Comparison of ENCODE assay signal across 8 cellular contexts in genomic region chr20:62921119-62921687, GRCh38. TPM values are rescaled to one million over a fixed set of nuclear protein-coding genes. Genes with fewer than 3 reads are reported as not detected.
DNase-seq lines count a peak whose midpoint lies in the region; ATAC-seq and TF ChIP-seq lines count a peak whose summit lies in the region.

No MANE protein-coding gene starts in this region.

- intact Hi-C loops in A673 (cut with micrococcal nuclease; ENCODE audit: unreplicated experiment): no loop called here

- H3K4me3 ChIP-seq in A673 (ENCODE audit: low read depth, low read length, poor library complexity, severe bottlenecking) (no peak overlapping the region), GM12875 (ENCODE audit: low read depth, low read length) (no peak overlapping the region)

- TF ChIP-seq CTCF in A673 (conservative IDR thresholded peaks at IDR 0.05; ENCODE audit: low read depth, low read length): peak; percentile 64
- TF ChIP-seq CTCF in GM12875 (IDR thresholded peaks at IDR 0.05; ENCODE audit: borderline replicate concordance, insufficient read depth, low read depth, low read length): peak; percentile 71

- no TSS peak for BruUV-seq in A673 (replicated peaks; lab: Mats Ljungman, UMichigan)

- no peaks in the 10 kb centered on the region for H3K36me3 Mint-ChIP-seq in naive thymus-derived CD8-positive, alpha-beta T cell

- H3K9me3 Mint-ChIP-seq in naive thymus-derived CD8-positive, alpha-beta T cell: no peaks in the 10 kb centered on the region

- no peaks in the 10 kb centered on the region for H3K36me3 ChIP-seq in A673 (ENCODE audit: insufficient read depth, low read length, poor library complexity, severe bottlenecking)

- peak overlapping the region; percentile 82 to 96 (median 90) for H3K27ac Mint-ChIP-seq in naive thymus-derived CD8-positive, alpha-beta T cell

- POLR2A ChIA-PET in A673 (lab: Charles Lee; ENCODE audit: low non-redundant PET): no interaction called here
- POLR2A ChIA-PET in naive thymus-derived CD8-positive, alpha-beta T cell (lab: Charles Lee): interaction anchor here (0.9 to 7.4 kb wide), 6 partner anchors 9 to 55 kb away, joined by 3 to 54 read pairs (median 4); partner anchors contain the start of gene SLC17A9

- no peaks in the 10 kb centered on the region for H3K9me3 ChIP-seq in A673 (ENCODE audit: low read depth, low read length, poor library complexity, severe bottlenecking)

- DNase-seq in A673 (ENCODE audit: low spot score) (peak; percentile 82), NCI-H460 (ENCODE audit: extremely low read depth, low read depth) (peak; percentile 71), 8988T (no peak)
- peak; percentile 35 to 66 for DNase-seq in activated CD4-positive, alpha-beta T cell treated with anti-CD3 and anti-CD28 coated beads, Interleukin-2, amount 50 U/mL, for 24 hours (ENCODE audit: low read depth in 1 of 2, low spot score in 1 of 2)
- peak; percentile 46 for DNase-seq in effector CD8-positive, alpha-beta T cell (lab: John Stamatoyannopoulos, UW)
- DNase-seq in naive thymus-derived CD8-positive, alpha-beta T cell: peak; percentile 45 to 77 (median 60)

- ATAC-seq in naive thymus-derived CD8-positive, alpha-beta T cell: peak; percentile 54 to 60
- ATAC-seq in GM21390 (IDR thresholded peaks at IDR 0.05; ENCODE audit: unreplicated experiment): no peak

- no peak overlapping the region for H3K27ac ChIP-seq in A673 (ENCODE audit: low read depth, low read length, poor library complexity, severe bottlenecking)

- no peaks in the 10 kb centered on the region for H3K27me3 ChIP-seq in A673 (replicated peaks; ENCODE audit: insufficient read depth, low read depth, low read length, poor library complexity)

- peaks cover 47 to 88% (median 83%) of the 10 kb centered on the region in 4 donors for H3K4me1 Mint-ChIP-seq in naive thymus-derived CD8-positive, alpha-beta T cell

- H3K4me3 Mint-ChIP-seq in naive thymus-derived CD8-positive, alpha-beta T cell: peak overlapping the region; percentile 80 to 92 (median 88)

- CTCF ChIA-PET in A673 (lab: Charles Lee): interaction anchor here (0.6 kb wide), 1 partner anchor 126 kb away, joined by 4 read pairs; no protein-coding TSS in a partner anchor

- H3K27me3 Mint-ChIP-seq in naive thymus-derived CD8-positive, alpha-beta T cell: no peaks in the 10 kb centered on the region

- peaks cover 63% of the 10 kb centered on the region for H3K4me1 ChIP-seq in A673 (ENCODE audit: insufficient read depth, low read length, poor library complexity, severe bottlenecking)

RNA-seq across cellular contexts. Expression of gene DIDO1, which starts 5.1 kb away (rescaled TPM):
- 61.7 and 64.4 TPM in 2 replicates for total RNA-seq in A673 (2021)
- 25.4 and 27.8 TPM in 2 replicates for total RNA-seq in NCI-H460 (2014; rRNA removed; shearing (Covaris generic))
- polyA plus RNA-seq in NCI-H460 (2014; cell fraction: nucleus; rRNA removed): 44.5 and 60.4 TPM in 2 replicates
- total RNA-seq in naive thymus-derived CD8-positive, alpha-beta T cell: 100 to 1,000 TPM; 125 to 132 TPM
- 10 to 100 TPM; 26.8 to 45.8 (median 39.7) TPM for polyA plus RNA-seq in naive thymus-derived CD8-positive, alpha-beta T cell

RNA-seq across cellular contexts. Expression of gene GID8, which starts 16.7 kb away (rescaled TPM):
- 40.2 and 42.0 TPM in 2 replicates for total RNA-seq in A673 (2021)
- total RNA-seq in NCI-H460 (2014; rRNA removed; shearing (Covaris generic)): 20.6 and 22.6 TPM in 2 replicates
- 18.3 and 119 TPM in 2 replicates for polyA plus RNA-seq in NCI-H460 (2014; cell fraction: nucleus; rRNA removed)
- total RNA-seq in naive thymus-derived CD8-positive, alpha-beta T cell: 10 to 100 TPM; 57.7 to 61.2 TPM
- 10 to 100 TPM; 20.2 to 24.4 (median 21.1) TPM for polyA plus RNA-seq in naive thymus-derived CD8-positive, alpha-beta T cell

RNA-seq across cellular contexts. Expression of gene SLC17A9, which starts 31.3 kb away (rescaled TPM):
- 0.17 TPM in 1 of 2 replicates, not detected in the other for total RNA-seq in A673 (2021)
- 16.6 and 20.1 TPM in 2 replicates for total RNA-seq in NCI-H460 (2014; rRNA removed; shearing (Covaris generic))
- 164 and 186 TPM in 2 replicates for polyA plus RNA-seq in NCI-H460 (2014; cell fraction: nucleus; rRNA removed)
- total RNA-seq in naive thymus-derived CD8-positive, alpha-beta T cell: 10 to 100 TPM; 11.3 TPM
- polyA plus RNA-seq in naive thymus-derived CD8-positive, alpha-beta T cell: 1 to 10 TPM; 1.2 to 2.0 (median 1.5) TPM

RNA-seq across cellular contexts. Expression of gene TCFL5, which starts 59.6 kb away (rescaled TPM):
- 13.9 and 16.1 TPM in 2 replicates for total RNA-seq in A673 (2021)
- 14.1 and 15.1 TPM in 2 replicates for total RNA-seq in NCI-H460 (2014; rRNA removed; shearing (Covaris generic))
- polyA plus RNA-seq in NCI-H460 (2014; cell fraction: nucleus; rRNA removed): 11.4 and 19.7 TPM in 2 replicates
- total RNA-seq in naive thymus-derived CD8-positive, alpha-beta T cell: 10 to 100 TPM; 13.2 to 13.4 TPM
- polyA plus RNA-seq in naive thymus-derived CD8-positive, alpha-beta T cell: 1 to 10 TPM; 1.0 to 2.1 (median 1.5) TPM

Comparison
In these comparisons a context has a peak if more than half of its experiments do, and no peak if none do; other contexts are left out.
1. RNA of gene SLC17A9, which starts 31.3 kb away (total RNA-seq): 16.6 to 20.1 TPM in NCI-H460 and 11.3 TPM in naive thymus-derived CD8-positive, alpha-beta T cell; 0.17 TPM in A673; every median in the first group is over 10 times any median in the second.